ENCODE assay signal across 8 cellular contexts in genomic region chr6:119506631-119507174, GRCh38.
"Had no signal": no experiment of that assay in that cellular context is flagged by ENCODE, and none has a peak within 500 bp of the region (broad histone marks: within the 10 kb centered on the region; RNA-seq: fewer than 3 reads in every experiment).

No MANE protein-coding gene starts in this region.

- FAIRE-seq: H1, H54 had no signal

- DNase-seq: GM23248, GOT3, H7, H9, HCEC 1CT, HFFc6 had no signal
